Comparison of ENCODE assay signal across 15 cellular contexts in the genomic region with DNA sequence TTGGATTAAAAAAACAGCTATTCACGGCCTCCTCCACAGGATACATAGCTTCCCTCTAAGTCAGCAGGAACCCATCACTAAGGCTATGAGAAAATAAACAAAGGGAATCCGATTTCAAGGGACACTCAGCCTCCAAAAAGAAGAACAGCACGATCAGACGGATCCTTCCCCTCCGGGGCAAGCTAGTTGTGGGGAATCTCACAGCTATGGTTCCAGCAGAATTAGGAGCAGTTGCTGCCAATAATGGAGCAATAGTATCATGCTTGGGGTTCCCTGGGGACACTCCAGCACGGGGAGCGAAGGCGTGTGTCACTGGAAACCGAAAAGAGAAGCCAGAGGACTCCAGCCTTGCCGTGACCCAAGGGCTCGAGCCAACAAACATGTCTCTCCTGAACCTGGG.
A peak's percentile ranks its signal among the peaks of the same experiment; 100 is the strongest.
DNase-seq lines count a peak whose midpoint lies in the region; ATAC-seq, FAIRE-seq and TF ChIP-seq lines count a peak whose summit lies in the region.
"Had no signal": no experiment of that assay in that cellular context is flagged by ENCODE, and none has a peak within 500 bp of the region (broad histone marks: within the 10 kb centered on the region; RNA-seq: fewer than 3 reads in every experiment).

No MANE protein-coding gene starts in this region.

- TF ChIP-seq CTCF in AG09319 (IDR thresholded peaks at IDR 0.05; ENCODE audit: low read depth, low read length) (no peak), astrocyte (IDR thresholded peaks at IDR 0.05; ENCODE audit: insufficient read depth, low read depth, low read length) (no peak), heart left ventricle (IDR thresholded peaks at IDR 0.05) (no peak)

- peaks cover 1% of the 10 kb centered on the region for H3K4me1 Mint-ChIP-seq in astrocyte (ENCODE audit: low read depth, unreplicated experiment)
- no peaks in the 10 kb centered on the region for H3K4me1 Mint-ChIP-seq in activated CD4-positive, alpha-beta T cell treated with anti-CD3 and anti-CD28 coated beads, Interleukin-2, amount 10 ng/mL, durations not matched to agents 24 days and 14 days

- H3K27ac ChIP-seq in astrocyte (ENCODE audit: low read depth, low read length) (no peak overlapping the region), heart left ventricle (peak overlapping the region in 1 of 12 donors; percentile 31)
- H3K27ac ChIP-seq: epithelial cell of prostate had no signal

- no peaks in the 10 kb centered on the region for H3K27me3 ChIP-seq in astrocyte (ENCODE audit: insufficient read depth, low read length)
- no peaks in the 10 kb centered on the region for H3K27me3 ChIP-seq in heart left ventricle

- ATAC-seq in heart left ventricle, result peak; percentile 64 to 77 (median 73)
- peak; percentile 88 for ATAC-seq in sciatic nerve
- ATAC-seq in HG03460 (IDR thresholded peaks at IDR 0.05; ENCODE audit: unreplicated experiment), result no peak
- ATAC-seq: Panc1 had no signal

- no peaks in the 10 kb centered on the region for H4K20me1 ChIP-seq in astrocyte (ENCODE audit: insufficient read depth, low read length)

- H3K36me3 ChIP-seq in astrocyte (ENCODE audit: insufficient read depth, low read length) (no peaks in the 10 kb centered on the region), heart left ventricle (no peaks in the 10 kb centered on the region)

- intact Hi-C loops in heart left ventricle (cut with DNase I) (no loop called here), sciatic nerve (cut with DNase I) (no loop called here)
- intact Hi-C loops in activated CD4-positive, alpha-beta T cell treated with anti-CD3 and anti-CD28 coated beads, Interleukin-2, amount 10 ng/mL, durations not matched to agents 24 days and 14 days (cut with micrococcal nuclease), result no loop called here

- H3K79me2 ChIP-seq in astrocyte (ENCODE audit: insufficient read depth, low read length), result no peaks in the 10 kb centered on the region

- no peaks in the 10 kb centered on the region for H3K36me3 Mint-ChIP-seq in astrocyte (ENCODE audit: low read depth, unreplicated experiment)
- no peaks in the 10 kb centered on the region for H3K36me3 Mint-ChIP-seq in activated CD4-positive, alpha-beta T cell treated with anti-CD3 and anti-CD28 coated beads, Interleukin-2, amount 10 ng/mL, durations not matched to agents 24 days and 14 days (ENCODE audit: low read depth)

- H3K4me1 ChIP-seq in astrocyte (ENCODE audit: insufficient read depth, low read length) (peaks cover 2% of the 10 kb centered on the region), heart left ventricle (peaks cover 0 to 9% (median 0%) of the 10 kb centered on the region in 12 donors)

- no peak overlapping the region for H3K27ac Mint-ChIP-seq in astrocyte (ENCODE audit: unreplicated experiment)
- no peak overlapping the region for H3K27ac Mint-ChIP-seq in activated CD4-positive, alpha-beta T cell treated with anti-CD3 and anti-CD28 coated beads, Interleukin-2, amount 10 ng/mL, durations not matched to agents 24 days and 14 days

- no peak overlapping the region for H3K9ac ChIP-seq in astrocyte (ENCODE audit: low read length)

- H3K27me3 Mint-ChIP-seq in astrocyte (ENCODE audit: low read depth, unreplicated experiment), result peaks cover 9% of the 10 kb centered on the region
- H3K27me3 Mint-ChIP-seq in activated CD4-positive, alpha-beta T cell treated with anti-CD3 and anti-CD28 coated beads, Interleukin-2, amount 10 ng/mL, durations not matched to agents 24 days and 14 days, result peaks cover 9% of the 10 kb centered on the region

- no peak overlapping the region for H3K4me3 Mint-ChIP-seq in astrocyte (ENCODE audit: unreplicated experiment)
- no peak overlapping the region for H3K4me3 Mint-ChIP-seq in activated CD4-positive, alpha-beta T cell treated with anti-CD3 and anti-CD28 coated beads, Interleukin-2, amount 10 ng/mL, durations not matched to agents 24 days and 14 days

- peak; percentile 48 for DNase-seq in AG09319 (ENCODE audit: extremely low read depth, low read depth)
- DNase-seq in astrocyte (ENCODE audit: low read depth), result no peak
- peak in 3 of 5 donors; percentile 40 to 71 (median 43) for DNase-seq in heart left ventricle
- peak; percentile 63 for DNase-seq in sciatic nerve (ENCODE audit: low spot score)
- no peak for DNase-seq in activated CD4-positive, alpha-beta T cell treated with anti-CD3 and anti-CD28 coated beads, Interleukin-2, amount 10 ng/mL, durations not matched to agents 24 days and 14 days
- no peak for DNase-seq in stimulated activated CD8-positive, alpha-beta memory T cell treated with anti-CD3 and anti-CD28 coated beads, Interleukin-4, amount 100 ng/mL, for 48 hours
- DNase-seq in activated CD4-positive, CD25-positive, alpha-beta regulatory T cell treated with anti-CD3 and anti-CD28 coated beads, Interleukin-2, amount 50 U/mL, for 72 hours, result no peak
- DNase-seq: activated CD8-positive, alpha-beta memory T cell treated with anti-CD3 and anti-CD28 coated beads, Interleukin-2, amount 50 U/mL, for 4 hours; AML-193; NCI-H446; nucleus accumbens; trophoblast cell had no signal

- peak overlapping the region; percentile 30 for H3K4me2 ChIP-seq in astrocyte (ENCODE audit: low read length)

- H2AFZ ChIP-seq in astrocyte (ENCODE audit: low read depth, low read length), result peak overlapping the region; percentile 44

- H3K4me3 ChIP-seq in astrocyte (ENCODE audit: insufficient read depth, low read depth, low read length) (no peak overlapping the region), heart left ventricle (no peak overlapping the region)

- no peaks in the 10 kb centered on the region for H3K9me3 Mint-ChIP-seq in astrocyte (ENCODE audit: unreplicated experiment)
- no peaks in the 10 kb centered on the region for H3K9me3 Mint-ChIP-seq in activated CD4-positive, alpha-beta T cell treated with anti-CD3 and anti-CD28 coated beads, Interleukin-2, amount 10 ng/mL, durations not matched to agents 24 days and 14 days

- H3K9me3 ChIP-seq in astrocyte (ENCODE audit: insufficient read depth, low read depth, low read length), result no peaks in the 10 kb centered on the region
- no peaks in the 10 kb centered on the region for H3K9me3 ChIP-seq in heart left ventricle

- peak; percentile 26 for FAIRE-seq in astrocyte (lab: Jason Lieb, UNC)

- TF ChIP-seq POLR2A in heart left ventricle (IDR thresholded peaks at IDR 0.05), result no peak

- WGBS in heart left ventricle, 4 donors, result 65 to 71% (median 67%) methylated on average over 11 of the region's 11 CpGs

Comparison
In these comparisons a context has a peak if more than half of its experiments do, and no peak if none do; other contexts are left out.
1. DNase-seq: peak in AG09319 (single experiment), heart left ventricle (3 of 5) and sciatic nerve (single experiment); none in astrocyte (single experiment), activated CD4-positive, alpha-beta T cell treated with anti-CD3 and anti-CD28 coated beads, Interleukin-2, amount 10 ng/mL, durations not matched to agents 24 days and 14 days (single experiment), stimulated activated CD8-positive, alpha-beta memory T cell treated with anti-CD3 and anti-CD28 coated beads, Interleukin-4, amount 100 ng/mL, for 48 hours (single experiment) and activated CD4-positive, CD25-positive, alpha-beta regulatory T cell treated with anti-CD3 and anti-CD28 coated beads, Interleukin-2, amount 50 U/mL, for 72 hours (single experiment).